Comparison of ENCODE assay signal across 18 cellular contexts in genomic region chr7:3149231-3149960, GRCh38.
A peak's percentile ranks its signal among the peaks of the same experiment; 100 is the strongest.
DNase-seq lines count a peak whose midpoint lies in the region; ATAC-seq and TF ChIP-seq lines count a peak whose summit lies in the region.
"Had no signal": no experiment of that assay in that cellular context is flagged by ENCODE, and none has a peak within 500 bp of the region (broad histone marks: within the 10 kb centered on the region; RNA-seq: fewer than 3 reads in every experiment).

No MANE protein-coding gene starts in this region.

- H4K5ac ChIP-seq in H9 (ENCODE audit: insufficient read length, low read depth, low read length), result no peak overlapping the region

- H3K9ac ChIP-seq in BLaER1, result peak overlapping the region; percentile 54; the same call in 1 of the 2 replicates
- no peak overlapping the region for H3K9ac ChIP-seq in H9 (ENCODE audit: extremely low read depth, insufficient read length, low read length)
- H3K9ac ChIP-seq: GM23248 had no signal

- no peaks in the 10 kb centered on the region for H3K9me3 ChIP-seq in BLaER1
- no peaks in the 10 kb centered on the region for H3K9me3 ChIP-seq in H9 (ENCODE audit: control insufficient read depth, low read depth, low read length)
- no peaks in the 10 kb centered on the region for H3K9me3 ChIP-seq in sigmoid colon

- H2BK12ac ChIP-seq in H9 (ENCODE audit: insufficient read length, low read depth, low read length), result no peak overlapping the region

- H4K8ac ChIP-seq in H9 (replicated peaks; ENCODE audit: insufficient read length, low read depth, low read length), result no peak overlapping the region

- no peak overlapping the region for H2AK5ac ChIP-seq in H9 (ENCODE audit: insufficient read length, low read length)

- H3K36me3 ChIP-seq in BLaER1 (no peaks in the 10 kb centered on the region), sigmoid colon (no peaks in the 10 kb centered on the region)

- H3K56ac ChIP-seq in H9 (ENCODE audit: insufficient read length, low read depth, low read length), result no peak overlapping the region

- H2BK20ac ChIP-seq in H9 (ENCODE audit: low read depth, low read length, poor library complexity, severe bottlenecking), result no peak overlapping the region

- no CpG with 5 or more reads among the region's 13 CpGs for WGBS in H9 (ENCODE audit: extremely low coverage, insufficient read length, low lambda C conversion rate)
- 78 to 79% methylated on average over 13 of the region's 13 CpGs for WGBS in sigmoid colon, 2 donors

- no peak for TF ChIP-seq POLR2A in sigmoid colon (IDR thresholded peaks at IDR 0.05)

- peak overlapping the region; percentile 20 to 34 (median 25); a peak in 2 of 7 replicates for H3K27ac Mint-ChIP-seq in H9
- peak overlapping the region; percentile 58 for H3K27ac Mint-ChIP-seq in memory B cell
- H3K27ac Mint-ChIP-seq in WTC11, result no peak overlapping the region
- H3K27ac Mint-ChIP-seq: CD8-positive, alpha-beta T cell had no signal

- H3K36me3 Mint-ChIP-seq in H9 (ENCODE audit: insufficient read depth in 1 of 3, low read depth in 3 of 3), result no peaks in the 10 kb centered on the region
- no peaks in the 10 kb centered on the region for H3K36me3 Mint-ChIP-seq in memory B cell
- H3K36me3 Mint-ChIP-seq in WTC11, result no peaks in the 10 kb centered on the region
- H3K36me3 Mint-ChIP-seq: CD8-positive, alpha-beta T cell had no signal

- H2BK5ac ChIP-seq in H9 (ENCODE audit: insufficient read length, low read length), result no peak overlapping the region

- no peak overlapping the region for H2BK120ac ChIP-seq in H9 (ENCODE audit: low read depth, low read length, poor library complexity, severe bottlenecking)

- peaks cover 6 to 16% of the 10 kb centered on the region in 2 experiments for H3K4me1 Mint-ChIP-seq in H9
- peaks cover 27% of the 10 kb centered on the region for H3K4me1 Mint-ChIP-seq in memory B cell
- peaks cover 10% of the 10 kb centered on the region for H3K4me1 Mint-ChIP-seq in WTC11

- POLR2A ChIA-PET in WTC11 (lab: Charles Lee), result no interaction called here

- TF ChIP-seq EP300 in sigmoid colon (IDR thresholded peaks at IDR 0.05), result no peak

- H4K91ac ChIP-seq in H9 (ENCODE audit: insufficient read length, low read depth, low read length), result no peak overlapping the region

- H3K79me2 ChIP-seq in H9 (ENCODE audit: insufficient read depth, low read length), result no peaks in the 10 kb centered on the region

- H3K18ac ChIP-seq in H9 (ENCODE audit: insufficient read length, low read depth, low read length), result no peak overlapping the region

- no peak overlapping the region for H3K23ac ChIP-seq in H9 (ENCODE audit: insufficient read length, low read depth, low read length)

- H2AFZ ChIP-seq in H9 (ENCODE audit: low read length), result no peak overlapping the region
- H2AFZ ChIP-seq: GM23248 had no signal

- H3K27ac ChIP-seq in BLaER1, result peak overlapping the region; percentile 81
- no peak overlapping the region for H3K27ac ChIP-seq in H9 (ENCODE audit: insufficient read length, low read depth, low read length)
- no peak overlapping the region for H3K27ac ChIP-seq in sigmoid colon
- H3K27ac ChIP-seq: GM23248 had no signal

- H3K4me3 Mint-ChIP-seq in H9, result no peak overlapping the region
- H3K4me3 Mint-ChIP-seq in memory B cell, result no peak overlapping the region
- no peak overlapping the region for H3K4me3 Mint-ChIP-seq in WTC11
- H3K4me3 Mint-ChIP-seq: CD8-positive, alpha-beta T cell had no signal

- no peaks in the 10 kb centered on the region for H3K27me3 Mint-ChIP-seq in H9 (ENCODE audit: low read depth)
- peaks cover 5% of the 10 kb centered on the region for H3K27me3 Mint-ChIP-seq in memory B cell
- H3K27me3 Mint-ChIP-seq in WTC11 (ENCODE audit: low read depth), result no peaks in the 10 kb centered on the region

- intact Hi-C loops in sigmoid colon (cut with DNase I), result no loop called here

- H3T11ph ChIP-seq in H9 (ENCODE audit: low read length), result no peak overlapping the region

- H3K27me3 ChIP-seq in BLaER1 (no peaks in the 10 kb centered on the region), H9 (ENCODE audit: insufficient read depth, low read length) (no peaks in the 10 kb centered on the region), sigmoid colon (peaks cover 0 to 4% (median 0%) of the 10 kb centered on the region in 3 donors)

- no peaks in the 10 kb centered on the region for H4K20me1 ChIP-seq in BLaER1
- H4K20me1 ChIP-seq in H9 (ENCODE audit: control insufficient read depth, insufficient read depth, insufficient read length), result no peaks in the 10 kb centered on the region

- ATAC-seq in memory B cell (ENCODE audit: low read depth) (no peak), GM19328 (IDR thresholded peaks at IDR 0.05; ENCODE audit: unreplicated experiment) (no peak), WTC11 (no peak)
- ATAC-seq: CD8-positive, alpha-beta T cell had no signal

- no peaks in the 10 kb centered on the region for H3K79me1 ChIP-seq in H9 (ENCODE audit: insufficient read depth, low read depth, low read length, poor library complexity, severe bottlenecking)

- H3K23me2 ChIP-seq in H9 (ENCODE audit: insufficient read length, low read depth, low read length, poor library complexity, severe bottlenecking), result no peaks in the 10 kb centered on the region

- peak overlapping the region; percentile 85 for H3K4me2 ChIP-seq in BLaER1
- no peak overlapping the region for H3K4me2 ChIP-seq in H9 (ENCODE audit: insufficient read depth, insufficient read length, low read length)

- H3K9me3 Mint-ChIP-seq in H9 (no peaks in the 10 kb centered on the region), memory B cell (no peaks in the 10 kb centered on the region), WTC11 (no peaks in the 10 kb centered on the region)
- H3K9me3 Mint-ChIP-seq: CD8-positive, alpha-beta T cell had no signal

- TF ChIP-seq CTCF in H9 (conservative IDR thresholded peaks at IDR 0.05), result no peak
- TF ChIP-seq CTCF in sigmoid colon (IDR thresholded peaks at IDR 0.05), result no peak
- no peak for TF ChIP-seq CTCF in WTC11 (IDR thresholded peaks at IDR 0.05)

- H3K4me3 ChIP-seq in BLaER1 (peak overlapping the region; percentile 35; the same call in 1 of the 2 replicates), sigmoid colon (no peak overlapping the region)
- H3K4me3 ChIP-seq: GM23248 had no signal

- peaks cover 98% of the 10 kb centered on the region for H3K4me1 ChIP-seq in BLaER1
- no peaks in the 10 kb centered on the region for H3K4me1 ChIP-seq in H9 (ENCODE audit: insufficient read depth, low read length)
- peaks cover 0 to 4% (median under 1%) of the 10 kb centered on the region in 4 donors for H3K4me1 ChIP-seq in sigmoid colon

- H2BK15ac ChIP-seq in H9 (ENCODE audit: low read depth, low read length), result no peak overlapping the region

- no peak overlapping the region for H3K14ac ChIP-seq in H9 (ENCODE audit: insufficient read depth, low read length)

- no peak overlapping the region for H3K4ac ChIP-seq in H9 (ENCODE audit: low read depth, low read length)

- DNase-seq in H9, result no peak
- DNase-seq in memory B cell (ENCODE audit: low spot score in 2 of 2), result no peak
- DNase-seq in sigmoid colon, result peak; percentile 29
- no peak for DNase-seq in WTC11 (ENCODE audit: low spot score)
- no peak for DNase-seq in NCI-H1048 (lab: John Stamatoyannopoulos, UW)
- DNase-seq: AML-193; CD8-positive, alpha-beta T cell; DND-41; GF-D8; GM23248; NCI-H1105; NCI-H187 treated with DMSO at 0.1 percent for 48 hours; NCI-H2171; NCI-H446 treated with DMSO at 0.1 percent for 48 hours; NCI-H774; SHP77 treated with DMSO at 0.1 percent for 48 hours had no signal

- CTCF ChIA-PET in WTC11 (lab: Charles Lee), result interaction anchor here (1.4 kb wide), 1 partner anchor 51 kb away, joined by 4 read pairs; no protein-coding TSS in a partner anchor

TF ChIP-seq in WTC11, 78 proteins besides CTCF, POLR2A, EP300 and RAD21 (continues in another document):
- TF ChIP-seq KAT7 (CRISPR knock-in tag; IDR thresholded peaks at IDR 0.05; ENCODE audit: borderline replicate concordance) (no peak), ZNF396 (CRISPR knock-in tag; IDR thresholded peaks at IDR 0.05; ENCODE audit: borderline replicate concordance) (no peak), ZNF232 (CRISPR knock-in tag; IDR thresholded peaks at IDR 0.05) (no peak), PRRX2 (CRISPR knock-in tag; IDR thresholded peaks at IDR 0.05) (no peak), PRDM15 (CRISPR knock-in tag; IDR thresholded peaks at IDR 0.05) (no peak)
- TF ChIP-seq, protein P1, sequence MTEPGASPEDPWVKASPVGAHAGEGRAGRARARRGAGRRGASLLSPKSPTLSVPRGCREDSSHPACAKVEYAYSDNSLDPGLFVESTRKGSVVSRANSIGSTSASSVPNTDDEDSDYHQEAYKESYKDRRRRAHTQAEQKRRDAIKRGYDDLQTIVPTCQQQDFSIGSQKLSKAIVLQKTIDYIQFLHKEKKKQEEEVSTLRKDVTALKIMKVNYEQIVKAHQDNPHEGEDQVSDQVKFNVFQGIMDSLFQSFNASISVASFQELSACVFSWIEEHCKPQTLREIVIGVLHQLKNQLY (CRISPR knock-in tag; IDR thresholded peaks at IDR 0.05), result no peak
